In genomic region chr4:2954358-2955185, GRCh38 we compare ENCODE assay signal across 1 cellular context.
TF ChIP-seq lines count a peak whose summit lies in the region.

No MANE protein-coding gene starts in this region.

TF ChIP-seq in K562, 482 proteins besides CTCF, POLR2A, EP300 and RAD21 (continued from another document):
- TF ChIP-seq CTCFL (IDR thresholded peaks at IDR 0.05; ENCODE audit: borderline replicate concordance, insufficient read depth, low read depth, low read length, poor library complexity, severe bottlenecking) (peak; percentile 32), RBFOX2 (IDR thresholded peaks at IDR 0.05; ENCODE audit: low read depth, low read length) (peak; percentile 64; the same call in 1 of the 2 replicates), CAMTA2 (CRISPR knock-in tag; conservative IDR thresholded peaks at IDR 0.05) (no peak), RBM34 (IDR thresholded peaks at IDR 0.05; ENCODE audit: borderline replicate concordance, insufficient read depth, low read length) (no peak), SMAD3 (CRISPR knock-in tag; conservative IDR thresholded peaks at IDR 0.05) (no peak), BHLHE40 (IDR thresholded peaks at IDR 0.05; ENCODE audit: low read length) (0 out of 2 replicates have a peak, but pooled peaks have one; percentile 7), ZEB2 (IDR thresholded peaks at IDR 0.05) (peak; percentile 61), KAT7 (CRISPR knock-in tag; IDR thresholded peaks at IDR 0.05; ENCODE audit: borderline replicate concordance) (no peak), ZNF316 (IDR thresholded peaks at IDR 0.05) (no peak)
